In genomic region chr1:178145605-178146004, GRCh38 we compare ENCODE assay signal across 2 cellular contexts.
TF ChIP-seq lines count a peak whose summit lies in the region.

No MANE protein-coding gene starts in this region.

TF ChIP-seq in IMR-90, 13 proteins besides CTCF, POLR2A, EP300 and RAD21:
- TF ChIP-seq CEBPB (IDR thresholded peaks at IDR 0.05; ENCODE audit: low read depth, low read length) (no peak), RCOR1 (IDR thresholded peaks at IDR 0.05; ENCODE audit: insufficient replicate concordance, low read length) (no peak), RFX5 (IDR thresholded peaks at IDR 0.05; ENCODE audit: low read depth, low read length) (no peak), BHLHE40 (IDR thresholded peaks at IDR 0.05; ENCODE audit: low read depth, low read length) (no peak), FOS (IDR thresholded peaks at IDR 0.05; ENCODE audit: low read depth, low read length) (no peak), NFE2L2 (IDR thresholded peaks at IDR 0.05; ENCODE audit: low read depth, low read length) (no peak), MAFK (IDR thresholded peaks at IDR 0.05; ENCODE audit: low read depth, low read length) (no peak), USF2 (IDR thresholded peaks at IDR 0.05; ENCODE audit: low read depth, low read length) (no peak), SMC3 (IDR thresholded peaks at IDR 0.05; ENCODE audit: low read depth, low read length) (no peak), CHD1 (IDR thresholded peaks at IDR 0.05; ENCODE audit: low read depth, low read length) (no peak), MAZ (IDR thresholded peaks at IDR 0.05; ENCODE audit: borderline replicate concordance, low read depth, low read length) (no peak), ELK1 (IDR thresholded peaks at IDR 0.05; ENCODE audit: borderline replicate concordance, low read depth, low read length) (no peak), MXI1 (IDR thresholded peaks at IDR 0.05; ENCODE audit: borderline replicate concordance, low read depth, low read length) (no peak)

TF ChIP-seq in WTC11, 78 proteins besides CTCF, POLR2A, EP300 and RAD21:
- TF ChIP-seq, protein P1, sequence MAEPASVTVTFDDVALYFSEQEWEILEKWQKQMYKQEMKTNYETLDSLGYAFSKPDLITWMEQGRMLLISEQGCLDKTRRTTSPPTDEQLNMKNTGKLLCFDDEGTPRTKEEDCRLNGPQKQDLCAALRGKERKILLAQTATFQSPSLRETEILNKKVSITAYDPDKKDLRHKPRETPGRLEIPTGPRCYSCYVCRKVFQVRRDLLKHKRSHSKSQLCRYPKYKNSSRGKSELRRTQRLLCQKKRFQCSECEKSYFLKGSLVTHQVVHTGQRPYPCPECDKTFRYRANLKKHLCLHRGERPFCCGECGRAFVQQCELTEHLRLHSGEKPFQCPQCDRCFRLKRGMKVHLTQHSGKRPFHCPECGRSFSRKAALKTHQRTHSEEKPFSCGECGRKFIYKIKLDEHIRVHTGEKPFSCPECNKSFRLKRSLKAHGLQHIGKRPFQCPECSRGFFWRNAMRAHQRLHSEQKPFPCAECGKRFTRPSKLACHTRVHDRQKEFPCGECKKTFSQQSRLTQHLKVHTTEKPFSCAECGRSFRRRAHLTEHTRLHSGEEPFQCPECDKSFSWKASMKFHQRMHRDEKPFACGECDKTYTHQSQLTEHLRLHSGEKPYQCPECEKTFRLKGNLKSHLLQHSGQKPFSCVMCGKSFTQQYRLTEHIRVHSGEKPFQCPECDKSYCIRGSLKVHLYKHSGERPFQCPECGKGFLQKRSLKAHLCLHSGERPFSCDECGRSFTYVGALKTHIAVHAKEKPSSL (CRISPR knock-in tag; conservative IDR thresholded peaks at IDR 0.05) = no peak
- no peak for TF ChIP-seq EMX1 (CRISPR knock-in tag; IDR thresholded peaks at IDR 0.05)
- no peak for TF ChIP-seq MLX (CRISPR knock-in tag; IDR thresholded peaks at IDR 0.05)
- TF ChIP-seq KAT7 (CRISPR knock-in tag; IDR thresholded peaks at IDR 0.05; ENCODE audit: borderline replicate concordance) = no peak
